12 cellular contexts compared by ENCODE assay signal in genomic region chr2:204321910-204322765, GRCh38.
DNase-seq lines count a peak whose midpoint lies in the region; ATAC-seq and TF ChIP-seq lines count a peak whose summit lies in the region.
"Had no signal": no experiment of that assay in that cellular context is flagged by ENCODE, and none has a peak within 500 bp of the region (broad histone marks: within the 10 kb centered on the region; RNA-seq: fewer than 3 reads in every experiment).

No MANE protein-coding gene starts in this region.

- 50% methylated on average over 9 of the region's 10 CpGs for WGBS in right lobe of liver (ENCODE audit: insufficient coverage, low coverage, low lambda C conversion rate, missing lambda C conversion rate)

- H3K4me1 ChIP-seq in colonic mucosa (no peaks in the 10 kb centered on the region), right lobe of liver (peaks cover 0 to 6% (median 0%) of the 10 kb centered on the region in 4 donors), vagina (peaks cover 6% of the 10 kb centered on the region)
- H3K4me1 ChIP-seq: adrenal gland had no signal

- H3K36me3 ChIP-seq in colonic mucosa (no peaks in the 10 kb centered on the region), right lobe of liver (no peaks in the 10 kb centered on the region), vagina (no peaks in the 10 kb centered on the region)
- H3K36me3 ChIP-seq: adrenal gland had no signal

- H3K27ac ChIP-seq in colonic mucosa (no peak overlapping the region), right lobe of liver (no peak overlapping the region), vagina (peak overlapping the region; percentile 24)

- H3K4me3 ChIP-seq in colonic mucosa (no peak overlapping the region), right lobe of liver (no peak overlapping the region), vagina (no peak overlapping the region)
- H3K4me3 ChIP-seq: adrenal gland had no signal

- H3K9me3 ChIP-seq in colonic mucosa (no peaks in the 10 kb centered on the region), right lobe of liver (no peaks in the 10 kb centered on the region), vagina (no peaks in the 10 kb centered on the region)
- H3K9me3 ChIP-seq: adrenal gland had no signal

- TF ChIP-seq CTCF in colonic mucosa (IDR thresholded peaks at IDR 0.05): no peak
- TF ChIP-seq CTCF in right lobe of liver (IDR thresholded peaks at IDR 0.05): no peak
- no peak for TF ChIP-seq CTCF in vagina (IDR thresholded peaks at IDR 0.05)

- H3K27me3 ChIP-seq in colonic mucosa (no peaks in the 10 kb centered on the region), right lobe of liver (no peaks in the 10 kb centered on the region), vagina (no peaks in the 10 kb centered on the region)
- H3K27me3 ChIP-seq: adrenal gland had no signal

- TF ChIP-seq POLR2A in right lobe of liver (IDR thresholded peaks at IDR 0.05) (no peak), vagina (IDR thresholded peaks at IDR 0.05) (no peak)

- no peak overlapping the region for H3K9ac ChIP-seq in colonic mucosa (ENCODE audit: low read depth in 2 of 2, low read length in 2 of 2)

- peak; percentile 34 to 78 (median 66) for ATAC-seq in right lobe of liver
- no peak for ATAC-seq in HG03520 (IDR thresholded peaks at IDR 0.05; ENCODE audit: unreplicated experiment)
- ATAC-seq in GM21825 (IDR thresholded peaks at IDR 0.05; ENCODE audit: unreplicated experiment): no peak

- DNase-seq in NCI-H748 (lab: John Stamatoyannopoulos, UW; ENCODE audit: unreplicated experiment) (peak; percentile 39), NCI-H748 treated with DMSO at 0.1 percent for 48 hours (lab: John Stamatoyannopoulos, UW) (no peak), colonic mucosa (peak; percentile 23), right lobe of liver (no peak), vagina (ENCODE audit: extremely low spot score in 2 of 2) (no peak), SHP77 treated with DMSO at 0.1 percent for 48 hours (lab: John Stamatoyannopoulos, UW) (no peak)
- DNase-seq: 8988T; activated CD4-positive, alpha-beta memory T cell treated with anti-CD3 and anti-CD28 coated beads for 36 hours; NCI-H2107 had no signal

- intact Hi-C loops in colonic mucosa (cut with DNase I) (loop anchor here (5.0 to 10.0 kb wide), 2 partner anchors 300 to 1353 kb away; no protein-coding TSS in a partner anchor), right lobe of liver (cut with DNase I) (no loop called here), vagina (cut with DNase I) (loop anchor here (10.0 kb wide), 1 partner anchor 1363 kb away; the partner anchor contains the start of gene NRP2)

Comparison
In these comparisons a context has a peak if more than half of its experiments do, and no peak if none do; other contexts are left out.
1. DNase-seq: peak in NCI-H748 (single experiment) and colonic mucosa (single experiment); none in NCI-H748 treated with DMSO at 0.1 percent for 48 hours (single experiment), right lobe of liver (0 of 3), vagina (0 of 2) and SHP77 treated with DMSO at 0.1 percent for 48 hours (single experiment).
2. ATAC-seq: peak in right lobe of liver (4 of 4); none in HG03520 (single experiment) and GM21825 (single experiment).
3. intact Hi-C loops: an anchor here in colonic mucosa (5.0 to 10.0 kb wide) and vagina (10.0 kb wide); none called in right lobe of liver.